Comparison of ENCODE assay signal across 36 cellular contexts in the genomic region with DNA sequence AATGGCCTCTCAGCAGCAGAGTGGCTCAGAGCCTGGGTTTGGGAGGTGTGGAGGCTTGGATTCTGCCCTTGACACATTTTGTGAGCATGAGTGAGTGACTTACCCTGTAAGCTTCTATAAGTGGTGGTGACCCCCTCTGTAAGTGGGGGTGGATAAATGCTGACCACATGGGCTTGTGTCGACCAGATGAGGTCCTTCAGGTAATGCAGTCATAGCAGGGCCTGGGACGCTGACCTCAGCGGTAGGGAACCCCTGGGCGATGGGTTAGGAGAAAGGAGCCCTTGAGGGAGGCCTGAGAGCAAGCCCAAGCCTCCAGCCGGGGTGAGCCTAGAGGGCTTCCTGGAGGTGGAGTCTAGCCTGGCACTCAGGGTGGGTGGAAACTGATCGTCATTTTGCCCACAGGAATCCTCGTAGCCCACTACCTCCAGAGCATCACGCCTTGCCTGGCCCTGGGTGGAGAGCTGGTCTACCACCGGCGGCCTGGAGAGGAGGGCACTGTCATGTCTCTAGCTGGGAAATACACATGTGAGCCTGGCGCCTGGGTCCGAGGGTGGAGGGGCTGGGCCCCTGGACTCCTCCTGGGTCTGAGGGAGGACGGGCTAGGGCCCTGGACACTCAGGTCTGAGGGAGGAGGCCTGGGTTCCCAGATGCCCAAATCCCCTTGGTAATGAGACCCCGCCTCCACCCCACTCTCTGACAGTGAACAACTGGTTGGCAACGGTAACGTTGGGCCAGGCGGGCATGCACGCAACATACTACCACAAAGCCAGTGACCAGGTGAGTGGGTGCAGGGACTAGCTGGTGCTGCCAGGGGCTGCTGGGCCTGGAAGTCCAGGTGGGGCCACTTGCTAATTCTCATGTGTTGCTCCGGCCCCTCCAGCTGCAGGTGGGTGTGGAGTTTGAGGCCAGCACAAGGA. TPM values are rescaled to one million over a fixed set of nuclear protein-coding genes. Genes with fewer than 3 reads are reported as not detected.
"Had no signal": no experiment of that assay in that cellular context is flagged by ENCODE, and none has a peak within 500 bp of the region (broad histone marks: within the 10 kb centered on the region; RNA-seq: fewer than 3 reads in every experiment).

No MANE protein-coding gene starts in this region.

- H3K4me3 ChIP-seq: colonic mucosa, gastrocnemius medialis, heart right ventricle, left lung, mucosa of descending colon, sigmoid colon, suprapubic skin, transverse colon, upper lobe of right lung, uterus had no signal

- H3K4me1 ChIP-seq: colonic mucosa, gastrocnemius medialis, upper lobe of right lung, uterus had no signal

- H3K27ac Mint-ChIP-seq: dendritic cell treated with granulocyte-macrophage colony-stimulating factor and Interleukin-4, amounts not matched to agents 40 ng/mL and 50 ng/mL, for 4 days; endodermal cell; mesothelial cell of epicardium; natural killer cell treated with Interleukin-12 subunit alpha and Interleukin-12 subunit beta and Interleukin-15 and Interleukin-18, amount 100 ng/mL, for 72 hours; progenitor cell of endocrine pancreas had no signal

- H3K9me3 Mint-ChIP-seq: dendritic cell treated with granulocyte-macrophage colony-stimulating factor and Interleukin-4, amounts not matched to agents 40 ng/mL and 50 ng/mL, for 4 days; endodermal cell; mesothelial cell of epicardium; naive B cell; natural killer cell treated with Interleukin-12 subunit alpha and Interleukin-12 subunit beta and Interleukin-15 and Interleukin-18, amount 100 ng/mL, for 72 hours; neural crest cell; stimulated activated naive CD8-positive, alpha-beta T cell treated with anti-CD3 and anti-CD28 coated beads, Interleukin-15, amount 100 ng/mL, for 72 hours had no signal

- DNase-seq: colonic mucosa; effector CD8-positive, alpha-beta T cell; endodermal cell; foreskin fibroblast; gastrocnemius medialis; heart right ventricle; hypothalamus; kidney; left lung; mesenchymal stem cell; naive B cell; sigmoid colon; stimulated activated CD4-positive, alpha-beta T cell treated with anti-CD3 and anti-CD28 coated beads, Interleukin-2, amount 100 ng/mL, for 24 hours; stimulated activated CD4-positive, alpha-beta T cell treated with anti-CD3 and anti-CD28 coated beads, Interleukin-4, amount 100 ng/mL, for 24 hours; stimulated activated naive CD4-positive, alpha-beta T cell; stimulated activated naive CD8-positive, alpha-beta T cell treated with anti-CD3 and anti-CD28 coated beads, Interleukin-15, amount 100 ng/mL, for 72 hours; transverse colon; upper lobe of right lung; uterus had no signal

- H3K4me1 Mint-ChIP-seq: endodermal cell had no signal

- H2AFZ ChIP-seq: parathyroid adenoma had no signal

- H3K9ac ChIP-seq: parathyroid adenoma had no signal

- H3K27me3 ChIP-seq: uterus had no signal

- H3K27me3 Mint-ChIP-seq: natural killer cell treated with Interleukin-12 subunit alpha and Interleukin-12 subunit beta and Interleukin-15 and Interleukin-18, amount 100 ng/mL, for 72 hours; progenitor cell of endocrine pancreas had no signal

- ATAC-seq: esophagus mucosa; gastrocnemius medialis; heart right ventricle; left lung; mucosa of descending colon; natural killer cell treated with Interleukin-12 subunit alpha and Interleukin-12 subunit beta and Interleukin-15 and Interleukin-18, amount 100 ng/mL, for 72 hours; stimulated activated naive CD8-positive, alpha-beta T cell treated with anti-CD3 and anti-CD28 coated beads, Interleukin-15, amount 100 ng/mL, for 72 hours; upper lobe of right lung had no signal

- FAIRE-seq: kidney had no signal

- H3K9me3 ChIP-seq: colonic mucosa, gastrocnemius medialis, heart right ventricle, left lung, mucosa of descending colon, neutrophil, sigmoid colon, suprapubic skin, transverse colon, upper lobe of right lung, uterus had no signal

- H3K4me3 Mint-ChIP-seq: dendritic cell treated with granulocyte-macrophage colony-stimulating factor and Interleukin-4, amounts not matched to agents 40 ng/mL and 50 ng/mL, for 4 days; endodermal cell; mesothelial cell of epicardium; natural killer cell treated with Interleukin-12 subunit alpha and Interleukin-12 subunit beta and Interleukin-15 and Interleukin-18, amount 100 ng/mL, for 72 hours; neural crest cell; stimulated activated naive CD8-positive, alpha-beta T cell treated with anti-CD3 and anti-CD28 coated beads, Interleukin-15, amount 100 ng/mL, for 72 hours had no signal

- H3K27ac ChIP-seq: colonic mucosa, epithelial cell of prostate, gastrocnemius medialis, heart right ventricle, left lung, neutrophil, parathyroid adenoma, sigmoid colon, suprapubic skin, transverse colon, upper lobe of right lung, uterus had no signal

- H3K36me3 ChIP-seq: colonic mucosa, uterus had no signal

RNA-seq across cellular contexts. Expression of a gene that starts 13.8 kb away (rescaled TPM):
- total RNA-seq: natural killer cell treated with Interleukin-12 subunit alpha and Interleukin-12 subunit beta and Interleukin-15 and Interleukin-18, amount 100 ng/mL, for 72 hours had no signal

RNA-seq across cellular contexts. Expression of a gene that starts 41.5 kb away (rescaled TPM):
- total RNA-seq: chondrocyte; colonic mucosa; endodermal cell; esophagus mucosa; gastrocnemius medialis; glomerular endothelial cell; heart right ventricle; kidney; left lung; lower leg skin; lung microvascular endothelial cell; mesothelial cell of epicardium; mucosa of descending colon; natural killer cell treated with Interleukin-12 subunit alpha and Interleukin-12 subunit beta and Interleukin-15 and Interleukin-18, amount 100 ng/mL, for 72 hours; neural crest cell; omental fat pad; progenitor cell of endocrine pancreas; sigmoid colon; skeletal muscle tissue; suprapubic skin; transverse colon; upper lobe of right lung; uterus had no signal
- polyA plus RNA-seq: heart right ventricle, sigmoid colon had no signal

RNA-seq across cellular contexts. Expression of a gene that starts 45.3 kb away (rescaled TPM):
- total RNA-seq: chondrocyte, glomerular endothelial cell, lung microvascular endothelial cell, mesothelial cell of epicardium, neural crest cell, progenitor cell of endocrine pancreas, sigmoid colon, skeletal muscle tissue, uterus had no signal
